Comparison of ENCODE assay signal across 8 cellular contexts in the genomic region with DNA sequence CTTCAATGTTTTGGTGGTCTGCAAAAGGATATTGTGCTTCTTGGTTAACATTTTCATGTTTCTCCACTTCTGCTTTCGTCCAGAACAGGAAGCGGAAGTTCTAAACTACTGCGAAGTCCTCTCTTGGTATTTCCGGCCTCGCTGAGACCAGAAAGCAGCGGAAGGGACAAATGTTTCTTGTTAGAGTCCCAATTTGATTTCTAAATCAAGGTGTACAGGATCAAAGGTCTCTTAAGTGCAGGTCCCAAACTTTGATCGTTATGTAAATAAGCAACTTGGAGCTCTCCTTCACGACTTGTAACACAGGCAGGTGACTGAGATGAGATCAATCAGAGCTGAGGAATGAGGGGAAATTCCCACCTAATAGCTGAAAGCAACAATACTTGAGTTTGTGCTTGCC. TPM values are rescaled to one million over a fixed set of nuclear protein-coding genes. Genes with fewer than 3 reads are reported as not detected.
A peak's percentile ranks its signal among the peaks of the same experiment; 100 is the strongest.
DNase-seq lines count a peak whose midpoint lies in the region; ATAC-seq lines count a peak whose summit lies in the region.

No MANE protein-coding gene starts in this region.

- no peaks in the 10 kb centered on the region for H3K9me3 Mint-ChIP-seq in activated CD8-positive, alpha-beta memory T cell treated with anti-CD3 and anti-CD28 coated beads, Interleukin-2, amount 10 ng/mL, durations not matched to agents 7 days and 5 days (ENCODE audit: low read depth)

- peak; percentile 64 for ATAC-seq in activated CD8-positive, alpha-beta memory T cell treated with anti-CD3 and anti-CD28 coated beads, Interleukin-2, amount 10 ng/mL, durations not matched to agents 7 days and 5 days
- ATAC-seq in HG02840 (IDR thresholded peaks at IDR 0.05; ENCODE audit: low FRiP score, unreplicated experiment) = peak; percentile 85

- H3K9me3 ChIP-seq in SJCRH30 (replicated peaks) = no peaks in the 10 kb centered on the region

- H3K27ac Mint-ChIP-seq in activated CD8-positive, alpha-beta memory T cell treated with anti-CD3 and anti-CD28 coated beads, Interleukin-2, amount 10 ng/mL, durations not matched to agents 7 days and 5 days = peak overlapping the region; percentile 75

- H3K27me3 Mint-ChIP-seq in activated CD8-positive, alpha-beta memory T cell treated with anti-CD3 and anti-CD28 coated beads, Interleukin-2, amount 10 ng/mL, durations not matched to agents 7 days and 5 days = peaks cover 8% of the 10 kb centered on the region

- CTCF ChIA-PET in activated CD8-positive, alpha-beta memory T cell treated with anti-CD3 and anti-CD28 coated beads, Interleukin-2, amount 10 ng/mL, durations not matched to agents 7 days and 5 days (lab: Charles Lee) = interaction anchor here (1.0 to 3.8 kb wide), 6 partner anchors 9 to 481 kb away, joined by 3 to 13 read pairs (median 4); no protein-coding TSS in a partner anchor

- peaks cover 17% of the 10 kb centered on the region for H3K4me1 Mint-ChIP-seq in activated CD8-positive, alpha-beta memory T cell treated with anti-CD3 and anti-CD28 coated beads, Interleukin-2, amount 10 ng/mL, durations not matched to agents 7 days and 5 days

- H3K27ac ChIP-seq in SJCRH30 = no peak overlapping the region

- H3K36me3 ChIP-seq in SJCRH30 = no peaks in the 10 kb centered on the region

- no peaks in the 10 kb centered on the region for H3K4me1 ChIP-seq in SJCRH30

- peaks cover 19% of the 10 kb centered on the region for H3K36me3 Mint-ChIP-seq in activated CD8-positive, alpha-beta memory T cell treated with anti-CD3 and anti-CD28 coated beads, Interleukin-2, amount 10 ng/mL, durations not matched to agents 7 days and 5 days

- peak overlapping the region; percentile 53 for H3K4me3 Mint-ChIP-seq in activated CD8-positive, alpha-beta memory T cell treated with anti-CD3 and anti-CD28 coated beads, Interleukin-2, amount 10 ng/mL, durations not matched to agents 7 days and 5 days

- H3K4me3 ChIP-seq in SJCRH30 = peak overlapping the region; percentile 3; the same call in 1 of the 2 replicates

- H3K27me3 ChIP-seq in SJCRH30 = no peaks in the 10 kb centered on the region

- DNase-seq in activated CD8-positive, alpha-beta memory T cell treated with anti-CD3 and anti-CD28 coated beads, Interleukin-2, amount 10 ng/mL, durations not matched to agents 7 days and 5 days = peak; percentile 58
- no peak for DNase-seq in activated CD8-positive, alpha-beta memory T cell treated with anti-CD3 and anti-CD28 coated beads, Interleukin-2, amount 50 U/mL, for 4 hours
- DNase-seq in SJCRH30 (peak in 1 of 2 experiments; percentile 15), germinal center (ENCODE audit: low spot score) (peak; percentile 45), retina (no peak), posterior cingulate gyrus (no peak)
- peak; percentile 3 for DNase-seq in stimulated activated naive CD4-positive, alpha-beta T cell treated with Interleukin-2 at 50 U/mL for 16 hours (lab: John Stamatoyannopoulos, UW)

- intact Hi-C loops in posterior cingulate gyrus (cut with DNase I) = no loop called here

RNA-seq across cellular contexts. Expression of a gene that starts 40.1 kb away (rescaled TPM):
- total RNA-seq in activated CD8-positive, alpha-beta memory T cell treated with anti-CD3 and anti-CD28 coated beads, Interleukin-2, amount 10 ng/mL, durations not matched to agents 7 days and 5 days = under 1 TPM; 0.06 to 0.28 TPM
- 31.0 and 37.6 TPM in 2 replicates for total RNA-seq in SJCRH30 (2014; rRNA removed; shearing (Covaris generic))

Comparison
In these comparisons a context has a peak if more than half of its experiments do, and no peak if none do; other contexts are left out.
1. DNase-seq: peak in activated CD8-positive, alpha-beta memory T cell treated with anti-CD3 and anti-CD28 coated beads, Interleukin-2, amount 10 ng/mL, durations not matched to agents 7 days and 5 days (single experiment), germinal center (single experiment) and stimulated activated naive CD4-positive, alpha-beta T cell treated with Interleukin-2 at 50 U/mL for 16 hours (single experiment); none in activated CD8-positive, alpha-beta memory T cell treated with anti-CD3 and anti-CD28 coated beads, Interleukin-2, amount 50 U/mL, for 4 hours (single experiment), retina (single experiment) and posterior cingulate gyrus (0 of 10).
2. RNA of a gene that starts 40.1 kb away (total RNA-seq): 31.0 to 37.6 TPM in SJCRH30; 0.06 to 0.28 TPM in activated CD8-positive, alpha-beta memory T cell treated with anti-CD3 and anti-CD28 coated beads, Interleukin-2, amount 10 ng/mL, durations not matched to agents 7 days and 5 days; every median in the first group is over 10 times any median in the second.